In genomic region chr9:20941177-20941690, GRCh38 we compare ENCODE assay signal across 8 cellular contexts.
DNase-seq lines count a peak whose midpoint lies in the region; ATAC-seq, FAIRE-seq and TF ChIP-seq lines count a peak whose summit lies in the region.

No MANE protein-coding gene starts in this region.

- no peak overlapping the region for H2AK5ac ChIP-seq in trophoblast cell (ENCODE audit: low read length)

- H3K79me2 ChIP-seq in trophoblast cell (ENCODE audit: control insufficient read depth, insufficient read depth, low read length, poor library complexity): no peaks in the 10 kb centered on the region

- H3K9me3 ChIP-seq in trophoblast cell (ENCODE audit: insufficient read depth, low read depth, low read length): no peaks in the 10 kb centered on the region
- H3K9me3 ChIP-seq in aorta (ENCODE audit: control insufficient read depth, low read length): no peaks in the 10 kb centered on the region

- H3K23ac ChIP-seq in trophoblast cell (ENCODE audit: low read length): no peak overlapping the region

- no peak overlapping the region for H3K14ac ChIP-seq in trophoblast cell (ENCODE audit: low read length)

- no peak overlapping the region for H4K91ac ChIP-seq in trophoblast cell (ENCODE audit: low read depth, low read length)

- H3K4me2 ChIP-seq in trophoblast cell (ENCODE audit: low read length): no peak overlapping the region

- no peak overlapping the region for H3K9ac ChIP-seq in trophoblast cell (ENCODE audit: low read length)

- FAIRE-seq in H54 (lab: Jason Lieb, UNC): peak; percentile 98
- FAIRE-seq in RCC 7860 (lab: Jason Lieb, UNC): no peak
- FAIRE-seq in frontal cortex (lab: Jason Lieb, UNC): no peak

- H3K4me1 ChIP-seq in trophoblast cell (ENCODE audit: control insufficient read depth in 1 of 2, insufficient read depth in 2 of 2, low read length in 2 of 2): no peaks in the 10 kb centered on the region
- H3K4me1 ChIP-seq in aorta (ENCODE audit: control insufficient read depth in 1 of 2, insufficient read depth in 2 of 2, low read length in 2 of 2): peaks cover 0 to 2% of the 10 kb centered on the region in 2 donors

- WGBS in trophoblast cell (ENCODE audit: extremely low coverage, insufficient coverage, insufficient read length): no CpG with 5 or more reads among the region's 7 CpGs
- 6 to 8% methylated on average over 7 of the region's 7 CpGs for WGBS in aorta, 2 donors

- no peak overlapping the region for H2BK5ac ChIP-seq in trophoblast cell (ENCODE audit: low read depth, low read length, poor library complexity)

- no peak overlapping the region for H3K4me3 ChIP-seq in trophoblast cell (ENCODE audit: low read depth, low read length)
- no peak overlapping the region for H3K4me3 ChIP-seq in aorta (ENCODE audit: low read length in 2 of 2)

- H3K18ac ChIP-seq in trophoblast cell (ENCODE audit: low read length): no peak overlapping the region

- H3K27ac Mint-ChIP-seq in activated T-helper 2 cell treated with anti-CD3 and anti-CD28 coated beads, Interferon-gamma antibody, Interleukin-2, Interleukin-4, amounts not matched to agents 10 μg/mL and 5 μg/mL and 100 μg/mL, durations not matched to agents 14 hours and 24 hours and 36 hours: no peak overlapping the region

- no peaks in the 10 kb centered on the region for H3K9me3 Mint-ChIP-seq in activated T-helper 2 cell treated with anti-CD3 and anti-CD28 coated beads, Interferon-gamma antibody, Interleukin-2, Interleukin-4, amounts not matched to agents 10 μg/mL and 5 μg/mL and 100 μg/mL, durations not matched to agents 14 hours and 24 hours and 36 hours

- no peak overlapping the region for H2BK120ac ChIP-seq in trophoblast cell (ENCODE audit: insufficient read depth, low read length, poor library complexity)

- ATAC-seq in aorta (ENCODE audit: low FRiP score): peak; percentile 87

- H3K4me3 Mint-ChIP-seq in activated T-helper 2 cell treated with anti-CD3 and anti-CD28 coated beads, Interferon-gamma antibody, Interleukin-2, Interleukin-4, amounts not matched to agents 10 μg/mL and 5 μg/mL and 100 μg/mL, durations not matched to agents 14 hours and 24 hours and 36 hours (ENCODE audit: low read depth): no peak overlapping the region

- no peak overlapping the region for H3K4ac ChIP-seq in trophoblast cell (ENCODE audit: low read depth, low read length)

- H3K4me1 Mint-ChIP-seq in activated T-helper 2 cell treated with anti-CD3 and anti-CD28 coated beads, Interferon-gamma antibody, Interleukin-2, Interleukin-4, amounts not matched to agents 10 μg/mL and 5 μg/mL and 100 μg/mL, durations not matched to agents 14 hours and 24 hours and 36 hours (ENCODE audit: low read depth): peaks cover 3% of the 10 kb centered on the region

- H3K79me1 ChIP-seq in trophoblast cell (ENCODE audit: low read length): no peaks in the 10 kb centered on the region

- no peak overlapping the region for H3K27ac ChIP-seq in trophoblast cell (ENCODE audit: low read depth, low read length)
- H3K27ac ChIP-seq in aorta (ENCODE audit: low read depth in 1 of 2, low read length in 2 of 2): no peak overlapping the region

- H2AFZ ChIP-seq in trophoblast cell (ENCODE audit: insufficient read depth, low read length, poor library complexity): no peak overlapping the region

- no peak overlapping the region for H2BK12ac ChIP-seq in trophoblast cell (ENCODE audit: low read length)

- peaks cover 14% of the 10 kb centered on the region for H3K36me3 Mint-ChIP-seq in activated T-helper 2 cell treated with anti-CD3 and anti-CD28 coated beads, Interferon-gamma antibody, Interleukin-2, Interleukin-4, amounts not matched to agents 10 μg/mL and 5 μg/mL and 100 μg/mL, durations not matched to agents 14 hours and 24 hours and 36 hours (ENCODE audit: low read depth)

- DNase-seq in GF-D8 (lab: John Stamatoyannopoulos, UW) (peak; percentile 51), H54 (ENCODE audit: insufficient read length, low spot score) (peak; percentile 21), Kasumi-1 (lab: John Stamatoyannopoulos, UW) (peak; percentile 16 to 38), RCC 7860 (ENCODE audit: low spot score) (peak; percentile 49), frontal cortex (ENCODE audit: low spot score in 2 of 2) (peak; percentile 8 to 41), trophoblast cell (peak; percentile 37 to 90), aorta (peak in 1 of 2 donors; percentile 44)
- peak; percentile 40 for DNase-seq in activated T-helper 2 cell treated with anti-CD3 and anti-CD28 coated beads, Interferon-gamma antibody, Interleukin-2, Interleukin-4, amounts not matched to agents 10 μg/mL and 5 μg/mL and 100 μg/mL, durations not matched to agents 14 hours and 24 hours and 36 hours (ENCODE audit: low spot score)

- H3K27me3 ChIP-seq in trophoblast cell (ENCODE audit: insufficient read depth, low read length) (no peaks in the 10 kb centered on the region), aorta (ENCODE audit: control insufficient read depth in 1 of 2, insufficient read depth in 2 of 2, low read length in 1 of 2) (no peaks in the 10 kb centered on the region)

- intact Hi-C loops in activated T-helper 2 cell treated with anti-CD3 and anti-CD28 coated beads, Interferon-gamma antibody, Interleukin-2, Interleukin-4, amounts not matched to agents 10 μg/mL and 5 μg/mL and 100 μg/mL, durations not matched to agents 14 hours and 24 hours and 36 hours (cut with micrococcal nuclease): loop anchor here (1.0 to 10.0 kb wide), 6 partner anchors 56 to 1015 kb away; no protein-coding TSS in a partner anchor
- intact Hi-C loops in aorta (cut with DNase I): loop anchor here (5.0 kb wide), 3 partner anchors 171 to 1014 kb away; no protein-coding TSS in a partner anchor

- no peak overlapping the region for H4K12ac ChIP-seq in trophoblast cell (ENCODE audit: low read depth, low read length)

- TF ChIP-seq POLR2A in H54 (IDR thresholded peaks at IDR 0.05; ENCODE audit: low read depth, low read length): no peak

- H4K8ac ChIP-seq in trophoblast cell (ENCODE audit: low read depth, low read length): no peak overlapping the region

- H3K27me3 Mint-ChIP-seq in activated T-helper 2 cell treated with anti-CD3 and anti-CD28 coated beads, Interferon-gamma antibody, Interleukin-2, Interleukin-4, amounts not matched to agents 10 μg/mL and 5 μg/mL and 100 μg/mL, durations not matched to agents 14 hours and 24 hours and 36 hours (ENCODE audit: low read depth): no peaks in the 10 kb centered on the region

- H3K36me3 ChIP-seq in trophoblast cell (ENCODE audit: control insufficient read depth in 1 of 2, insufficient read depth in 2 of 2, low read length in 2 of 2) (no peaks in the 10 kb centered on the region), aorta (ENCODE audit: control insufficient read depth in 1 of 2, insufficient read depth in 2 of 2, low read length in 1 of 2) (no peaks in the 10 kb centered on the region)
